ENCODE assay signal across 8 cellular contexts in genomic region chr1:31423418-31423947, GRCh38. TPM values are rescaled to one million over a fixed set of nuclear protein-coding genes. Genes with fewer than 3 reads are reported as not detected.
DNase-seq lines count a peak whose midpoint lies in the region; ATAC-seq and TF ChIP-seq lines count a peak whose summit lies in the region.

No MANE protein-coding gene starts in this region.

- ATAC-seq in GM18519 (IDR thresholded peaks at IDR 0.05; ENCODE audit: low FRiP score, unreplicated experiment) (peak; percentile 62), GM21529 (IDR thresholded peaks at IDR 0.05; ENCODE audit: unreplicated experiment) (peak; percentile 88), HG03460 (IDR thresholded peaks at IDR 0.05; ENCODE audit: unreplicated experiment) (peak; percentile 87)

- H3K4me1 ChIP-seq in right atrium auricular region: no peaks in the 10 kb centered on the region

- H3K36me3 ChIP-seq in right atrium auricular region: no peaks in the 10 kb centered on the region

- H3K27me3 ChIP-seq in dorsolateral prefrontal cortex: peaks cover 0 to 7% (median 0%) of the 10 kb centered on the region in 45 donors
- no peaks in the 10 kb centered on the region for H3K27me3 ChIP-seq in right atrium auricular region

- intact Hi-C loops in dorsolateral prefrontal cortex (cut with DNase I): loop anchor here (2.0 to 10.0 kb wide), 5 partner anchors 121 to 261 kb away; partner anchors contain the start of genes SNRNP40 (in 1 of the 2) and ZCCHC17 (in 1 of the 2)

- H3K4me3 ChIP-seq in dorsolateral prefrontal cortex (no peak overlapping the region), right atrium auricular region (no peak overlapping the region)

- TF ChIP-seq CTCF in dorsolateral prefrontal cortex (IDR thresholded peaks at IDR 0.05 in 54 of 56, conservative IDR thresholded peaks at IDR 0.05 in 2 of 56; ENCODE audit: low read depth in 1 of 56, partially characterized antibody in 56 of 56): no peak
- TF ChIP-seq CTCF in right atrium auricular region (IDR thresholded peaks at IDR 0.05): no peak

- DNase-seq in glomerular visceral epithelial cell (ENCODE audit: extremely low spot score) (peak; percentile 71), dorsolateral prefrontal cortex (no peak), NCI-H1436 (lab: John Stamatoyannopoulos, UW) (no peak), cerebellar cortex (ENCODE audit: low spot score) (no peak), right atrium auricular region (ENCODE audit: low spot score) (no peak)

- H3K27ac ChIP-seq in dorsolateral prefrontal cortex: no peak overlapping the region
- no peak overlapping the region for H3K27ac ChIP-seq in right atrium auricular region

- H3K9me3 ChIP-seq in right atrium auricular region: no peaks in the 10 kb centered on the region

RNA-seq across cellular contexts. Expression of gene SERINC2, which starts 10.5 kb away (rescaled TPM):
- total RNA-seq in dorsolateral prefrontal cortex (1 to 10 TPM in 37 of 120 experiments, under 1 TPM in 79, not detected in 4; 0.19 to 2.7 (median 0.81) TPM), right atrium auricular region (1 to 10 TPM in 1 of 2 donors, under 1 TPM in 1; 0.70 to 3.8 TPM)

RNA-seq across cellular contexts. Expression of gene FABP3, which starts 50.6 kb away (rescaled TPM):
- total RNA-seq in dorsolateral prefrontal cortex: 100 to 1,000 TPM in 40 of 120 experiments, 10 to 100 TPM in 80; 26.6 to 202 (median 90.7) TPM
- total RNA-seq in right atrium auricular region: 1,000 to 10,000 TPM; 3,211 to 3,527 TPM

Comparison
In these comparisons a context has a peak if more than half of its experiments do, and no peak if none do; other contexts are left out.
1. RNA of gene FABP3, which starts 50.6 kb away (total RNA-seq): 3,211 to 3,527 TPM in right atrium auricular region; 26.6 to 202 TPM in dorsolateral prefrontal cortex; every median in the first group is over 10 times any median in the second.
2. Peak in every context shown above with its lines, with median percentiles within 50 percentile points of each other: ATAC-seq.